In genomic region chr1:2177541-2177940, GRCh38 we compare ENCODE assay signal across 30 cellular contexts.
"Had no signal": no experiment of that assay in that cellular context is flagged by ENCODE, and none has a peak within 500 bp of the region (broad histone marks: within the 10 kb centered on the region; RNA-seq: fewer than 3 reads in every experiment).

No MANE protein-coding gene starts in this region.

- FAIRE-seq: islet of Langerhans, small intestine, urothelium cell line had no signal

- H3K4me1 Mint-ChIP-seq: immature natural killer cell had no signal

- ATAC-seq: mucosa of descending colon; naive thymus-derived CD4-positive, alpha-beta T cell; natural killer cell treated with Interleukin-12 subunit alpha and Interleukin-12 subunit beta and Interleukin-15 and Interleukin-18, amount 100 ng/mL, for 72 hours; psoas muscle; sciatic nerve; stimulated activated naive B cell treated with anti-CD40 and anti-IgM and Interleukin-4, amounts not matched to agents 10 μg/mL and 1 μg/mL and 100 μg/mL, for 72 hours; stimulated activated naive CD8-positive, alpha-beta T cell treated with anti-CD3 and anti-CD28 coated beads, Interleukin-15, Interleukin-2, amounts not matched to agents 100 U/mL and 50 U/mL, for 24 hours; upper lobe of right lung had no signal

- H3K27me3 ChIP-seq: neutrophil, suprapubic skin, upper lobe of right lung had no signal

- H3K4me1 ChIP-seq: parathyroid adenoma, psoas muscle, upper lobe of right lung had no signal

- DNase-seq: head of caudate nucleus; hypothalamus; immature natural killer cell; left ventricle myocardium inferior; mesendoderm; midbrain; mucosa of descending colon; naive thymus-derived CD4-positive, alpha-beta T cell; occipital lobe; psoas muscle; small intestine; stimulated activated CD4-positive, alpha-beta T cell treated with anti-CD3 and anti-CD28 coated beads, Interleukin-1b, Interleukin-23, amount 100 ng/mL, for 48 hours; stimulated activated CD4-positive, alpha-beta T cell treated with anti-CD3 and anti-CD28 coated beads, Interleukin-2, amount 100 ng/mL, for 48 hours; stimulated activated CD4-positive, alpha-beta T cell treated with anti-CD3 and anti-CD28 coated beads, Interleukin-4, amount 100 ng/mL, for 4 hours; stimulated activated CD8-positive, alpha-beta memory T cell treated with anti-CD3 and anti-CD28 coated beads, Interleukin-4, amount 100 ng/mL, for 48 hours; stimulated activated naive B cell treated with anti-CD40 and anti-IgM and Interleukin-4, amounts not matched to agents 10 μg/mL and 1 μg/mL and 100 μg/mL, for 72 hours; stimulated activated naive CD8-positive, alpha-beta T cell treated with anti-CD3 and anti-CD28 coated beads, Interleukin-15, Interleukin-2, amounts not matched to agents 100 U/mL and 50 U/mL, for 24 hours; tibial artery; trophoblast cell; upper lobe of right lung had no signal

- H3K27me3 Mint-ChIP-seq: naive thymus-derived CD4-positive, alpha-beta T cell; natural killer cell treated with Interleukin-12 subunit alpha and Interleukin-12 subunit beta and Interleukin-15 and Interleukin-18, amount 100 ng/mL, for 72 hours; stimulated activated naive B cell treated with anti-CD40 and anti-IgM and Interleukin-4, amounts not matched to agents 10 μg/mL and 1 μg/mL and 100 μg/mL, for 72 hours had no signal

- H3K36me3 Mint-ChIP-seq: natural killer cell treated with Interleukin-12 subunit alpha and Interleukin-12 subunit beta and Interleukin-15 and Interleukin-18, amount 100 ng/mL, for 72 hours had no signal

- H3K9me3 Mint-ChIP-seq: immature natural killer cell; naive thymus-derived CD4-positive, alpha-beta T cell; natural killer cell treated with Interleukin-12 subunit alpha and Interleukin-12 subunit beta and Interleukin-15 and Interleukin-18, amount 100 ng/mL, for 72 hours; neural crest cell; stimulated activated naive B cell treated with anti-CD40 and anti-IgM and Interleukin-4, amounts not matched to agents 10 μg/mL and 1 μg/mL and 100 μg/mL, for 72 hours had no signal

- H3K27ac Mint-ChIP-seq: immature natural killer cell; naive thymus-derived CD4-positive, alpha-beta T cell; natural killer cell treated with Interleukin-12 subunit alpha and Interleukin-12 subunit beta and Interleukin-15 and Interleukin-18, amount 100 ng/mL, for 72 hours; stimulated activated naive B cell treated with anti-CD40 and anti-IgM and Interleukin-4, amounts not matched to agents 10 μg/mL and 1 μg/mL and 100 μg/mL, for 72 hours had no signal

- H2AFZ ChIP-seq: parathyroid adenoma had no signal

- H3K27ac ChIP-seq: left ventricle myocardium inferior, neutrophil, parathyroid adenoma, psoas muscle, suprapubic skin, thoracic aorta, tibial artery, upper lobe of right lung had no signal

- H3K36me3 ChIP-seq: thoracic aorta had no signal

- H3K4me3 ChIP-seq: left ventricle myocardium inferior, lung, mucosa of descending colon, psoas muscle, suprapubic skin, thoracic aorta, tibial artery, upper lobe of right lung had no signal

- H3K79me2 ChIP-seq: parathyroid adenoma had no signal

- H3K4me3 Mint-ChIP-seq: immature natural killer cell; naive thymus-derived CD4-positive, alpha-beta T cell; natural killer cell treated with Interleukin-12 subunit alpha and Interleukin-12 subunit beta and Interleukin-15 and Interleukin-18, amount 100 ng/mL, for 72 hours; neural crest cell; stimulated activated naive B cell treated with anti-CD40 and anti-IgM and Interleukin-4, amounts not matched to agents 10 μg/mL and 1 μg/mL and 100 μg/mL, for 72 hours had no signal

- H3K9ac ChIP-seq: parathyroid adenoma had no signal

- H3K9me3 ChIP-seq: left ventricle myocardium inferior, mucosa of descending colon, neutrophil, psoas muscle, suprapubic skin, thoracic aorta, tibial artery, upper lobe of right lung had no signal
